ENCODE assay signal across 8 cellular contexts in the genomic region with DNA sequence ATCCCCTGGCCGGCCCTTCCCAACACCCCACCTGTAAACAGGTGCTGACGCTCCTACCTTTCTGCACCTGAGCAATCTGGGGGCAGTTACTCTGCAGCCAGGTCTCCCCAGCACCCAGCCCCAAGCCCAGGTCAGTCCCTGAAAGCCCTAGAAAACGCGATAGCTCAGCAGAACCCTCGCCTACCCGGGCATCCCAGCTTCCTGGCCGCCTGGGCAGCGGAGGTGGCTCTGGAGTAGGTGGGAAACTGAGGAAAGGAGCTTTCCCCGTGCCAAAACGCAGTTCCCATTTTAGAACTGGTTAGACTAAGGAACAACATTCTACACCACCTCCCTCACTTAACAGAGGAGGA. TPM values are rescaled to one million over a fixed set of nuclear protein-coding genes. Genes with fewer than 3 reads are reported as not detected.
A peak's percentile ranks its signal among the peaks of the same experiment; 100 is the strongest.
DNase-seq lines count a peak whose midpoint lies in the region; ATAC-seq and TF ChIP-seq lines count a peak whose summit lies in the region.

No MANE protein-coding gene starts in this region.

- DNase-seq in GM12864 (ENCODE audit: low read depth) (no peak), T-helper 17 cell (no peak), foreskin keratinocyte (no peak), prostate gland (ENCODE audit: low spot score) (no peak), NCI-H1417 (lab: John Stamatoyannopoulos, UW) (no peak), SK-N-DZ (ENCODE audit: low spot score) (no peak), NCI-H2196 (lab: John Stamatoyannopoulos, UW; ENCODE audit: unreplicated experiment) (no peak), SW480 (ENCODE audit: low spot score) (no peak)

- H3K27ac ChIP-seq in foreskin keratinocyte (no peak overlapping the region), prostate gland (peak overlapping the region; percentile 38 to 46)

- peaks cover 4% of the 10 kb centered on the region for H3K36me3 Mint-ChIP-seq in T-helper 17 cell (ENCODE audit: low read depth)

- TF ChIP-seq CTCF in GM12864 (IDR thresholded peaks at IDR 0.05; ENCODE audit: low read depth, low read length, missing control alignments): no peak
- no peak for TF ChIP-seq CTCF in foreskin keratinocyte (conservative IDR thresholded peaks at IDR 0.05)
- TF ChIP-seq CTCF in prostate gland (IDR thresholded peaks at IDR 0.05): no peak

- peak overlapping the region; percentile 96 for H3K27ac Mint-ChIP-seq in T-helper 17 cell

- H3K9me3 ChIP-seq in T-helper 17 cell (ENCODE audit: control insufficient read depth, low read length, poor library complexity, severe bottlenecking): no peaks in the 10 kb centered on the region
- no peaks in the 10 kb centered on the region for H3K9me3 ChIP-seq in prostate gland

- peaks cover 7% of the 10 kb centered on the region for H3K4me1 ChIP-seq in foreskin keratinocyte
- H3K4me1 ChIP-seq in prostate gland (replicated peaks): no peaks in the 10 kb centered on the region

- ATAC-seq in T-helper 17 cell (peak; percentile 8), foreskin keratinocyte (peak; percentile 1)

- peak overlapping the region; percentile 46 for H3K4me3 ChIP-seq in GM12864 (ENCODE audit: low read depth, low read length)
- H3K4me3 ChIP-seq in prostate gland: peak overlapping the region; percentile 52

- H3K27me3 Mint-ChIP-seq in T-helper 17 cell: peaks cover 7% of the 10 kb centered on the region

- peak overlapping the region; percentile 93 for H3K4me3 Mint-ChIP-seq in T-helper 17 cell

- peaks cover 41% of the 10 kb centered on the region for H3K4me1 Mint-ChIP-seq in T-helper 17 cell

- TF ChIP-seq POLR2A in prostate gland (IDR thresholded peaks at IDR 0.05): no peak

- H3K36me3 ChIP-seq in prostate gland: no peaks in the 10 kb centered on the region

- intact Hi-C loops in prostate gland (cut with DNase I): no loop called here

- peaks cover 2% of the 10 kb centered on the region for H3K27me3 ChIP-seq in foreskin keratinocyte
- H3K27me3 ChIP-seq in prostate gland (replicated peaks; ENCODE audit: insufficient read depth): no peaks in the 10 kb centered on the region

- WGBS in prostate gland: 10% methylated on average over 10 of the region's 10 CpGs

RNA-seq across cellular contexts. Expression of gene SYTL2, which starts 0.4 kb away (rescaled TPM):
- 10 to 100 TPM; 50.0 to 58.8 TPM for total RNA-seq in T-helper 17 cell
- total RNA-seq in foreskin keratinocyte: 1.2 and 1.3 TPM in 2 replicates
- polyA plus RNA-seq in foreskin keratinocyte: 0.41 and 0.54 TPM in 2 replicates
- total RNA-seq in prostate gland: 100 to 1,000 TPM in 1 of 2 donors, 10 to 100 TPM in 1; 52.2 to 105 TPM
- polyA plus RNA-seq in SK-N-DZ (2014; cell fraction: cytosol; rRNA removed): 7.4 and 8.2 TPM in 2 replicates
- polyA plus RNA-seq in SK-N-DZ (2014; cell fraction: nucleus; rRNA removed): 9.3 and 15.5 TPM in 2 replicates

RNA-seq across cellular contexts. Expression of gene CCDC83, which starts 44.7 kb away (rescaled TPM):
- under 1 TPM in 1 of 2 donors, not detected in 1; 0.22 TPM for total RNA-seq in T-helper 17 cell
- total RNA-seq in foreskin keratinocyte: not detected in 2 replicates
- not detected in 2 replicates for polyA plus RNA-seq in foreskin keratinocyte
- 10 to 100 TPM in 1 of 2 donors, not detected in 1; 12.5 TPM for total RNA-seq in prostate gland
- polyA plus RNA-seq in SK-N-DZ (2014; cell fraction: cytosol; rRNA removed): not detected in 2 replicates
- polyA plus RNA-seq in SK-N-DZ (2014; cell fraction: nucleus; rRNA removed): not detected in 2 replicates

Comparison
In these comparisons a context has a peak if more than half of its experiments do, and no peak if none do; other contexts are left out.
1. RNA of gene SYTL2, which starts 0.4 kb away (total RNA-seq): 52.2 to 105 TPM in prostate gland and 50.0 to 58.8 TPM in T-helper 17 cell; 1.2 to 1.3 TPM in foreskin keratinocyte; every median in the first group is over 10 times any median in the second.